8 cellular contexts compared by ENCODE assay signal in the genomic region with DNA sequence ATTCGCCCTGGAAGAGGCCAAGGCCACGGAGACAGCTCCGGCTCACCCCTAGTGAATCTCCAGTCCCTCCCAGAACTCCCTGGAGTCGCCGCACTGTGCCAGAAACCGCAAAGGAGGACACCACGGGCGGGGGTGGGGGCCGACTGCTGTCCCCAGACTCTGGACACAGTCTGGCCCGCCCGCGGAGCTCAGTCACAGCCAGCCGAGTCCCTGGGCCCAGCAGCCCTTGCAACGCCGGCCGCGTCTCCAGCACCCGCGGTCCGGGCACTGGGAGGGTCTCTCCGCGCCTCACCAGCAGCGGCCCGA. TPM values are rescaled to one million over a fixed set of nuclear protein-coding genes. Genes with fewer than 3 reads are reported as not detected.
DNase-seq lines count a peak whose midpoint lies in the region; ATAC-seq, FAIRE-seq and TF ChIP-seq lines count a peak whose summit lies in the region.

No MANE protein-coding gene starts in this region.

- H3K79me2 ChIP-seq in Loucy (ENCODE audit: insufficient read depth, low read length) (peaks cover 13% of the 10 kb centered on the region), GM12878 (ENCODE audit: control insufficient read depth, insufficient read depth, low read length) (peaks cover 25% of the 10 kb centered on the region), keratinocyte (ENCODE audit: control insufficient read depth, insufficient read depth, low read length) (peaks cover 20% of the 10 kb centered on the region)

- no peak for TF ChIP-seq CTCF in AG04449 (IDR thresholded peaks at IDR 0.05; ENCODE audit: insufficient read depth, low read length, missing control alignments)
- no peak for TF ChIP-seq CTCF in Loucy (conservative IDR thresholded peaks at IDR 0.05; ENCODE audit: low read length)
- no peak for TF ChIP-seq CTCF in GM12878 (IDR thresholded peaks at IDR 0.05 in 2 of 3, conservative IDR thresholded peaks at IDR 0.05 in 1 of 3; ENCODE audit: control insufficient read depth in 2 of 3, extremely low read depth in 1 of 3, insufficient read depth in 1 of 3, low read depth in 3 of 3, low read length in 3 of 3)
- TF ChIP-seq CTCF in keratinocyte (optimal IDR thresholded peaks at IDR 0.05 in 1 of 3, IDR thresholded peaks at IDR 0.05 in 1 of 3, conservative IDR thresholded peaks at IDR 0.05 in 1 of 3; ENCODE audit: extremely low read depth in 1 of 3, insufficient read depth in 2 of 3, low read length in 3 of 3) = no peak

- intact Hi-C loops in GM12878 (cut with micrococcal nuclease; ENCODE audit: unreplicated experiment) = no loop called here

- ATAC-seq in GM19438 (IDR thresholded peaks at IDR 0.05; ENCODE audit: low read depth, unreplicated experiment) (peak; percentile 13), GM12878 (no peak; the same call in 2 of the 3 replicates)
- ATAC-seq in stimulated activated naive CD8-positive, alpha-beta T cell treated with anti-CD3 and anti-CD28 coated beads, Interleukin-15, amount 100 ng/mL, for 72 hours = no peak

- no TSS peak for BruUV-seq in GM12878 (replicated peaks; lab: Mats Ljungman, UMichigan)

- CTCF ChIA-PET in AG04449 (lab: Yijun Ruan, JAX) = interaction anchor here (0.9 to 2.0 kb wide), 6 partner anchors 7 to 165 kb away, joined by 3 to 5 read pairs (median 3); no protein-coding TSS in a partner anchor
- CTCF ChIA-PET in GM12878 (lab: Yijun Ruan, JAX) = interaction anchor here (1.1 to 1.9 kb wide), 5 partner anchors 13 to 528 kb away, joined by 3 to 5 read pairs (median 5); a partner anchor contains a TSS

- peaks cover 3% of the 10 kb centered on the region for H4K20me1 ChIP-seq in Loucy (ENCODE audit: insufficient read depth, low read length, poor library complexity, severe bottlenecking)
- H4K20me1 ChIP-seq in GM12878 (ENCODE audit: control insufficient read depth, insufficient read depth) = no peaks in the 10 kb centered on the region
- no peaks in the 10 kb centered on the region for H4K20me1 ChIP-seq in keratinocyte (ENCODE audit: control insufficient read depth, extremely low read depth, insufficient read depth, low read length)

- in situ Hi-C loops in GM12878 (cut with MboI) = no loop called here

- no peaks in the 10 kb centered on the region for H3K9me3 Mint-ChIP-seq in stimulated activated naive CD8-positive, alpha-beta T cell treated with anti-CD3 and anti-CD28 coated beads, Interleukin-15, amount 100 ng/mL, for 72 hours

- POLR2A ChIA-PET in AG04449 (lab: Yijun Ruan, JAX) = interaction anchor here (0.7 to 2.2 kb wide), 5 partner anchors 8 to 196 kb away, joined by 4 to 17 read pairs (median 5); a partner anchor contains a TSS
- POLR2A ChIA-PET in GM12878 (lab: Charles Lee) = interaction anchor here (0.5 to 3.0 kb wide), 8 partner anchors 8 to 797 kb away, joined by 3 to 20 read pairs (median 4); a partner anchor contains a TSS

- RAD21 ChIA-PET in GM12878 (lab: Charles Lee; ENCODE audit: unreplicated experiment) = interaction anchor here (1.0 to 2.2 kb wide), 2 partner anchors 36 to 41 kb away, joined by 3 to 8 read pairs; a partner anchor contains a TSS

- H3K4me1 Mint-ChIP-seq in stimulated activated naive CD8-positive, alpha-beta T cell treated with anti-CD3 and anti-CD28 coated beads, Interleukin-15, amount 100 ng/mL, for 72 hours = peaks cover 58% of the 10 kb centered on the region

- no peak for TF ChIP-seq EP300 in GM12878 (IDR thresholded peaks at IDR 0.05; ENCODE audit: borderline replicate concordance in 1 of 2, control insufficient read depth in 1 of 2, low read depth in 2 of 2, low read length in 2 of 2)

- H3K9me1 ChIP-seq in keratinocyte (ENCODE audit: control insufficient read depth, extremely low read depth, insufficient read depth, low read length) = peaks cover 3% of the 10 kb centered on the region

- peak overlapping the region; percentile 86 to 93 for H3K27ac Mint-ChIP-seq in stimulated activated naive CD8-positive, alpha-beta T cell treated with anti-CD3 and anti-CD28 coated beads, Interleukin-15, amount 100 ng/mL, for 72 hours

- H2AFZ ChIP-seq in Loucy (ENCODE audit: low read length) = no peak overlapping the region; the same call in 1 of the 2 replicates
- peak overlapping the region; percentile 73 for H2AFZ ChIP-seq in GM12878 (ENCODE audit: control insufficient read depth, low read depth, low read length)
- peak overlapping the region; percentile 9 for H2AFZ ChIP-seq in keratinocyte (ENCODE audit: control insufficient read depth, low read length)

- H3K4me1 ChIP-seq in Loucy (ENCODE audit: insufficient read depth, low read length, poor library complexity, severe bottlenecking) (peaks cover 15% of the 10 kb centered on the region), GM12878 (ENCODE audit: control insufficient read depth, insufficient read depth, low read length) (peaks cover 10% of the 10 kb centered on the region), keratinocyte (ENCODE audit: control insufficient read depth, extremely low read depth, insufficient read depth, low read length) (peaks cover 28% of the 10 kb centered on the region)

- peak overlapping the region; percentile 78 for H3K4me3 ChIP-seq in AG04449 (ENCODE audit: low read depth, low read length)
- peak overlapping the region; percentile 89 for H3K4me3 ChIP-seq in Loucy (ENCODE audit: low read length, poor library complexity, severe bottlenecking)
- peak overlapping the region; percentile 88 for H3K4me3 ChIP-seq in GM12878
- H3K4me3 ChIP-seq in keratinocyte (ENCODE audit: control insufficient read depth in 2 of 3, extremely low read depth in 1 of 3, insufficient read depth in 2 of 3, low read depth in 1 of 3, low read length in 3 of 3) = peak overlapping the region; percentile 69 to 93 (median 93)

- H3K36me3 ChIP-seq in Loucy (ENCODE audit: insufficient read depth, low read length) = no peaks in the 10 kb centered on the region
- H3K36me3 ChIP-seq in GM12878 (ENCODE audit: control insufficient read depth in 2 of 2, insufficient read depth in 2 of 2, low read length in 1 of 2) = no peaks in the 10 kb centered on the region
- peaks cover 2 to 6% of the 10 kb centered on the region in 2 experiments for H3K36me3 ChIP-seq in keratinocyte (ENCODE audit: control insufficient read depth in 2 of 2, extremely low read depth in 1 of 2, insufficient read depth in 2 of 2, low read length in 2 of 2)

- TF ChIP-seq POLR2A in GM12878 (IDR thresholded peaks at IDR 0.05; ENCODE audit: low read depth, low read length) = no peak

- no peaks in the 10 kb centered on the region for H3K9me2 ChIP-seq in Loucy (replicated peaks; ENCODE audit: low read depth, low read length)

- no peak for DNase-seq in AG04449 (ENCODE audit: low read depth, low spot score)
- no peak for DNase-seq in GM12878 (ENCODE audit: low read depth, low spot score)
- no peak for DNase-seq in keratinocyte (ENCODE audit: low read depth, low spot score)
- peak in 1 of 2 donors; percentile 25 for DNase-seq in stimulated activated naive CD8-positive, alpha-beta T cell treated with anti-CD3 and anti-CD28 coated beads, Interleukin-15, amount 100 ng/mL, for 72 hours
- DNase-seq in Kasumi-1 (lab: John Stamatoyannopoulos, UW) = no peak
- DNase-seq in foreskin melanocyte = no peak

- FAIRE-seq in GM12878 (lab: Jason Lieb, UNC) (no peak), keratinocyte (lab: Jason Lieb, UNC) (no peak)

- peak overlapping the region; percentile 33 for H3K27ac ChIP-seq in GM12878 (ENCODE audit: control insufficient read depth, insufficient read depth)
- peak overlapping the region; percentile 81 for H3K27ac ChIP-seq in keratinocyte (ENCODE audit: control insufficient read depth, insufficient read depth, low read length)

- H3K9me3 ChIP-seq in Loucy (ENCODE audit: insufficient read depth, low read depth, low read length) (no peaks in the 10 kb centered on the region), GM12878 (replicated peaks; ENCODE audit: control insufficient read depth, insufficient read depth, low read length) (no peaks in the 10 kb centered on the region), keratinocyte (ENCODE audit: control insufficient read depth, low read depth, low read length) (no peaks in the 10 kb centered on the region)

- SMC1A ChIA-PET in GM12878 (lab: Charles Lee; ENCODE audit: uncharacterized antibody, unreplicated experiment) = interaction anchor here (0.6 to 1.5 kb wide), 4 partner anchors 36 to 463 kb away, joined by 3 to 4 read pairs (median 4); a partner anchor contains a TSS

- 1% methylated on average over 24 of the region's 24 CpGs for WGBS in GM12878 (ENCODE audit: insufficient coverage, insufficient replicate concordance, low lambda C conversion rate, missing lambda C conversion rate)

- no peaks in the 10 kb centered on the region for H3K27me3 ChIP-seq in Loucy (ENCODE audit: insufficient read depth, low read length, poor library complexity, severe bottlenecking)
- no peaks in the 10 kb centered on the region for H3K27me3 ChIP-seq in GM12878 (replicated peaks in 1 of 2; ENCODE audit: control insufficient read depth in 2 of 2, insufficient read depth in 2 of 2, low read length in 1 of 2)
- no peaks in the 10 kb centered on the region for H3K27me3 ChIP-seq in keratinocyte (ENCODE audit: control insufficient read depth, extremely low read depth, insufficient read depth, low read length)

- peak overlapping the region; percentile 87 for H3K9ac ChIP-seq in Loucy (ENCODE audit: low read depth, low read length, poor library complexity, severe bottlenecking)
- H3K9ac ChIP-seq in GM12878 (ENCODE audit: control insufficient read depth, insufficient read depth, low read length) = peak overlapping the region; percentile 90
- H3K9ac ChIP-seq in keratinocyte (ENCODE audit: control insufficient read depth, extremely low read depth, insufficient read depth, low read length) = peak overlapping the region; percentile 87

- H3K4me3 Mint-ChIP-seq in stimulated activated naive CD8-positive, alpha-beta T cell treated with anti-CD3 and anti-CD28 coated beads, Interleukin-15, amount 100 ng/mL, for 72 hours = peak overlapping the region; percentile 66 to 92

- no peaks in the 10 kb centered on the region for H3F3A ChIP-seq in Loucy (ENCODE audit: low read depth)

- H3K4me2 ChIP-seq in Loucy (ENCODE audit: low read depth, low read length, poor library complexity, severe bottlenecking) = peak overlapping the region; percentile 97
- H3K4me2 ChIP-seq in GM12878 (ENCODE audit: control insufficient read depth, insufficient read depth) = peak overlapping the region; percentile 78
- peak overlapping the region; percentile 99 for H3K4me2 ChIP-seq in keratinocyte (ENCODE audit: control insufficient read depth, extremely low read depth, insufficient read depth, low read depth, low read length)

- no peaks in the 10 kb centered on the region for H3K27me3 Mint-ChIP-seq in stimulated activated naive CD8-positive, alpha-beta T cell treated with anti-CD3 and anti-CD28 coated beads, Interleukin-15, amount 100 ng/mL, for 72 hours

- TF ChIP-seq RAD21 in GM12878 (IDR thresholded peaks at IDR 0.05; ENCODE audit: insufficient read depth, low read depth, low read length) = no peak

- dilution Hi-C loops in keratinocyte (cut with MboI; ENCODE audit: extremely low pct_ligation_motif_present, low sequenced_read_pairs) = no loop called here

RNA-seq across cellular contexts. Expression of a gene that starts 0.5 kb away (rescaled TPM):
- total RNA-seq in GM12878 (2013; cell fraction: nucleolus; rRNA removed) = 8.3 and 10.1 TPM in 2 replicates
- total RNA-seq in GM12878 (2014; rRNA removed) (19.3 and 19.4 TPM in 2 replicates), GM12878 (2014; rRNA removed; fragmentation: Illumina TruSeq; extraction: Trizol) (6.2 and 6.4 TPM in 2 replicates), GM12878 (2021) (20.3 and 21.1 TPM in 2 replicates)
- polyA plus RNA-seq in GM12878 (2011; ENCODE audit: low read depth) = 5.8 TPM
- polyA plus RNA-seq in GM12878 (2011; rRNA removed) (2.0 and 3.1 TPM in 2 replicates), GM12878 (2014; fragmentation: Illumina TruSeq; extraction: Trizol) (3.1 and 6.1 TPM in 2 replicates), GM12878 (2014; fragmentation: Nextera tagmentation; extraction: Ambion mirVana) (1 to 10 TPM in 1 of 2 experiments, under 1 TPM in 1; 0.39 to 1.2 TPM), GM12878 (2014; rRNA removed) (14.6 and 16.3 TPM in 2 replicates), GM12878 (2016; fragmentation: Nextera tagmentation; extraction: Ambion mirVana) (1 to 10 TPM; 9.4 to 9.5 TPM), keratinocyte (5.6 to 8.7 TPM (median 7.5 TPM) in 3 replicates)
- polyA plus RNA-seq in GM12878 (2011; cell fraction: cytosol; rRNA removed) = 4.1 and 4.8 TPM in 2 replicates
- 22.3 and 23.6 TPM in 2 replicates for polyA plus RNA-seq in GM12878 (2011; cell fraction: nucleus; rRNA removed)
- 12.1 and 14.5 TPM in 2 replicates for polyA plus RNA-seq in GM12878 (2012)
- polyA minus RNA-seq in GM12878 (2011; rRNA and poly(A)+ RNA removed) = 3.0 and 7.0 TPM in 2 replicates
- 2.9 and 3.2 TPM in 2 replicates for polyA minus RNA-seq in GM12878 (2011; cell fraction: cytosol; rRNA and poly(A)+ RNA removed)
- 4.2 and 7.2 TPM in 2 replicates for polyA minus RNA-seq in GM12878 (2011; cell fraction: nucleus; rRNA and poly(A)+ RNA removed)
- 3.3 TPM for polyA plus RNA-seq in keratinocyte (2011; ENCODE audit: low read depth)
- 4.6 and 7.6 TPM in 2 replicates for polyA plus RNA-seq in keratinocyte (2011; cell fraction: cytosol; rRNA removed)
- polyA plus RNA-seq in keratinocyte (2011; cell fraction: nucleus; rRNA removed) = 15.7 and 18.5 TPM in 2 replicates
- polyA plus RNA-seq in keratinocyte (2012; ENCODE audit: low replicate concordance) = 11.8 and 14.5 TPM in 2 replicates
- 10.1 to 16.9 TPM (median 14.6 TPM) in 3 replicates for polyA minus RNA-seq in keratinocyte
- 17.5 TPM for polyA minus RNA-seq in keratinocyte (2011; cell fraction: cytosol; rRNA and poly(A)+ RNA removed)
- polyA minus RNA-seq in keratinocyte (2011; cell fraction: nucleus; rRNA and poly(A)+ RNA removed) = 12.4 and 14.8 TPM in 2 replicates

RNA-seq across cellular contexts. Expression of a gene that starts 5.9 kb away (rescaled TPM):
- total RNA-seq in GM12878 (2013; cell fraction: nucleolus; rRNA removed) = 13.9 and 14.5 TPM in 2 replicates
- 34.3 and 36.2 TPM in 2 replicates for total RNA-seq in GM12878 (2014; rRNA removed)
- total RNA-seq in GM12878 (2014; rRNA removed; fragmentation: Illumina TruSeq; extraction: Trizol) = 23.8 and 24.7 TPM in 2 replicates
- 29.5 and 31.0 TPM in 2 replicates for total RNA-seq in GM12878 (2021)
- 14.8 TPM for polyA plus RNA-seq in GM12878 (2011; ENCODE audit: low read depth)
- 35.4 and 56.0 TPM in 2 replicates for polyA plus RNA-seq in GM12878 (2011; rRNA removed)
- polyA plus RNA-seq in GM12878 (2011; cell fraction: cytosol; rRNA removed) = 63.8 and 88.0 TPM in 2 replicates
- 46.7 and 59.2 TPM in 2 replicates for polyA plus RNA-seq in GM12878 (2011; cell fraction: nucleus; rRNA removed)
- 20.3 and 23.4 TPM in 2 replicates for polyA plus RNA-seq in GM12878 (2012)
- 59.0 and 68.0 TPM in 2 replicates for polyA plus RNA-seq in GM12878 (2014; fragmentation: Illumina TruSeq; extraction: Trizol)
- 1 to 10 TPM; 1.5 to 1.6 TPM for polyA plus RNA-seq in GM12878 (2014; fragmentation: Nextera tagmentation; extraction: Ambion mirVana)
- 29.4 and 29.7 TPM in 2 replicates for polyA plus RNA-seq in GM12878 (2014; rRNA removed)
- polyA plus RNA-seq in GM12878 (2016; fragmentation: Nextera tagmentation; extraction: Ambion mirVana) = 10 to 100 TPM; 42.6 to 43.4 TPM
- 67.4 and 71.5 TPM in 2 replicates for polyA minus RNA-seq in GM12878 (2011; rRNA and poly(A)+ RNA removed)
- polyA minus RNA-seq in GM12878 (2011; cell fraction: cytosol; rRNA and poly(A)+ RNA removed) = 17.0 and 22.4 TPM in 2 replicates
- polyA minus RNA-seq in GM12878 (2011; cell fraction: nucleus; rRNA and poly(A)+ RNA removed) = 7.9 and 11.9 TPM in 2 replicates
- 44.4 to 59.9 TPM (median 49.6 TPM) in 3 replicates for polyA plus RNA-seq in keratinocyte
- polyA plus RNA-seq in keratinocyte (2011; ENCODE audit: low read depth) = 25.3 TPM
- 67.1 and 68.5 TPM in 2 replicates for polyA plus RNA-seq in keratinocyte (2011; cell fraction: cytosol; rRNA removed)
- polyA plus RNA-seq in keratinocyte (2011; cell fraction: nucleus; rRNA removed) = 70.1 and 74.5 TPM in 2 replicates
- 23.0 and 42.6 TPM in 2 replicates for polyA plus RNA-seq in keratinocyte (2012; ENCODE audit: low replicate concordance)
- polyA minus RNA-seq in keratinocyte = 74.9 to 108 TPM (median 82.2 TPM) in 3 replicates
- polyA minus RNA-seq in keratinocyte (2011; cell fraction: cytosol; rRNA and poly(A)+ RNA removed) = 38.6 TPM
- 19.1 and 36.2 TPM in 2 replicates for polyA minus RNA-seq in keratinocyte (2011; cell fraction: nucleus; rRNA and poly(A)+ RNA removed)

RNA-seq across cellular contexts. Expression of a gene that starts 17.9 kb away (rescaled TPM):
- 0.86 and 1.1 TPM in 2 replicates for total RNA-seq in GM12878 (2013; cell fraction: nucleolus; rRNA removed)
- total RNA-seq in GM12878 (2014; rRNA removed) (0.16 and 0.62 TPM in 2 replicates), GM12878 (2014; rRNA removed; fragmentation: Illumina TruSeq; extraction: Trizol) (0.67 and 0.83 TPM in 2 replicates), GM12878 (2021) (0.74 and 1.2 TPM in 2 replicates)
- polyA plus RNA-seq in GM12878 (2011; ENCODE audit: low read depth) = 0.38 TPM
- polyA plus RNA-seq in GM12878 (2011; rRNA removed) (0.33 and 0.45 TPM in 2 replicates), GM12878 (2014; fragmentation: Illumina TruSeq; extraction: Trizol) (1.1 TPM in 1 of 2 replicates, not detected in the other), GM12878 (2014; fragmentation: Nextera tagmentation; extraction: Ambion mirVana) (under 1 TPM; 0.35 TPM), GM12878 (2014; rRNA removed) (0.27 and 0.77 TPM in 2 replicates), GM12878 (2016; fragmentation: Nextera tagmentation; extraction: Ambion mirVana) (under 1 TPM; 0.36 to 0.42 TPM), keratinocyte (0.08 to 0.10 TPM in 2 of 3 replicates, not detected in the other)
- polyA plus RNA-seq in GM12878 (2011; cell fraction: cytosol; rRNA removed) = 0.60 and 1.1 TPM in 2 replicates
- polyA plus RNA-seq in GM12878 (2011; cell fraction: nucleus; rRNA removed) = 3.7 and 5.3 TPM in 2 replicates
- polyA plus RNA-seq in GM12878 (2012) = 0.39 and 0.74 TPM in 2 replicates
- polyA minus RNA-seq in GM12878 (2011; rRNA and poly(A)+ RNA removed) = 0.26 TPM in 1 of 2 replicates, not detected in the other
- polyA minus RNA-seq in GM12878 (2011; cell fraction: cytosol; rRNA and poly(A)+ RNA removed) = not detected in 2 replicates
- 0.36 TPM in 1 of 2 replicates, not detected in the other for polyA minus RNA-seq in GM12878 (2011; cell fraction: nucleus; rRNA and poly(A)+ RNA removed)
- not detected for polyA plus RNA-seq in keratinocyte (2011; ENCODE audit: low read depth)
- not detected in 2 replicates for polyA plus RNA-seq in keratinocyte (2011; cell fraction: cytosol; rRNA removed)
- 0.22 and 0.23 TPM in 2 replicates for polyA plus RNA-seq in keratinocyte (2011; cell fraction: nucleus; rRNA removed)
- polyA plus RNA-seq in keratinocyte (2012; ENCODE audit: low replicate concordance) = not detected in 2 replicates
- 0.92 TPM in 1 of 3 replicates, not detected in the others for polyA minus RNA-seq in keratinocyte
- not detected for polyA minus RNA-seq in keratinocyte (2011; cell fraction: cytosol; rRNA and poly(A)+ RNA removed)
- polyA minus RNA-seq in keratinocyte (2011; cell fraction: nucleus; rRNA and poly(A)+ RNA removed) = not detected in 2 replicates

RNA-seq across cellular contexts. Expression of a gene that starts 35.3 kb away (rescaled TPM):
- total RNA-seq in GM12878 (2013; cell fraction: nucleolus; rRNA removed) = 16.2 and 19.1 TPM in 2 replicates
- total RNA-seq in GM12878 (2014; rRNA removed) (69.3 and 75.6 TPM in 2 replicates), GM12878 (2014; rRNA removed; fragmentation: Illumina TruSeq; extraction: Trizol) (100 and 102 TPM in 2 replicates), GM12878 (2021) (53.2 and 59.1 TPM in 2 replicates)
- 61.5 TPM for polyA plus RNA-seq in GM12878 (2011; ENCODE audit: low read depth)
- polyA plus RNA-seq in GM12878 (2011; rRNA removed) (67.7 and 87.3 TPM in 2 replicates), GM12878 (2014; fragmentation: Illumina TruSeq; extraction: Trizol) (97.2 and 113 TPM in 2 replicates), GM12878 (2014; fragmentation: Nextera tagmentation; extraction: Ambion mirVana) (100 to 1,000 TPM in 1 of 2 experiments, 10 to 100 TPM in 1; 90.7 to 105 TPM), GM12878 (2014; rRNA removed) (69.9 and 76.1 TPM in 2 replicates), GM12878 (2016; fragmentation: Nextera tagmentation; extraction: Ambion mirVana) (100 to 1,000 TPM; 136 to 148 TPM), keratinocyte (62.4 to 76.1 TPM (median 69.2 TPM) in 3 replicates)
- 85.5 and 86.7 TPM in 2 replicates for polyA plus RNA-seq in GM12878 (2011; cell fraction: cytosol; rRNA removed)
- 31.2 and 33.8 TPM in 2 replicates for polyA plus RNA-seq in GM12878 (2011; cell fraction: nucleus; rRNA removed)
- polyA plus RNA-seq in GM12878 (2012) = 61.2 and 61.5 TPM in 2 replicates
- polyA minus RNA-seq in GM12878 (2011; rRNA and poly(A)+ RNA removed) = 45.6 and 55.0 TPM in 2 replicates
- 10.8 and 13.3 TPM in 2 replicates for polyA minus RNA-seq in GM12878 (2011; cell fraction: cytosol; rRNA and poly(A)+ RNA removed)
- 12.9 and 16.3 TPM in 2 replicates for polyA minus RNA-seq in GM12878 (2011; cell fraction: nucleus; rRNA and poly(A)+ RNA removed)
- 59.6 TPM for polyA plus RNA-seq in keratinocyte (2011; ENCODE audit: low read depth)
- polyA plus RNA-seq in keratinocyte (2011; cell fraction: cytosol; rRNA removed) = 63.6 and 76.7 TPM in 2 replicates
- polyA plus RNA-seq in keratinocyte (2011; cell fraction: nucleus; rRNA removed) = 21.9 and 27.2 TPM in 2 replicates
- 66.1 and 86.3 TPM in 2 replicates for polyA plus RNA-seq in keratinocyte (2012; ENCODE audit: low replicate concordance)
- polyA minus RNA-seq in keratinocyte = 32.2 to 40.2 TPM (median 34.9 TPM) in 3 replicates
- polyA minus RNA-seq in keratinocyte (2011; cell fraction: cytosol; rRNA and poly(A)+ RNA removed) = 27.4 TPM
- 5.3 and 7.8 TPM in 2 replicates for polyA minus RNA-seq in keratinocyte (2011; cell fraction: nucleus; rRNA and poly(A)+ RNA removed)

RNA-seq across cellular contexts. Expression of a gene that starts 35.6 kb away (rescaled TPM):
- 11.9 and 12.8 TPM in 2 replicates for total RNA-seq in GM12878 (2013; cell fraction: nucleolus; rRNA removed)
- total RNA-seq in GM12878 (2014; rRNA removed) = 79.1 and 86.1 TPM in 2 replicates
- total RNA-seq in GM12878 (2014; rRNA removed; fragmentation: Illumina TruSeq; extraction: Trizol) = 39.6 and 41.8 TPM in 2 replicates
- total RNA-seq in GM12878 (2021) = 65.7 and 67.2 TPM in 2 replicates
- 28.5 TPM for polyA plus RNA-seq in GM12878 (2011; ENCODE audit: low read depth)
- polyA plus RNA-seq in GM12878 (2011; rRNA removed) = 33.1 and 53.1 TPM in 2 replicates
- 73.9 and 77.5 TPM in 2 replicates for polyA plus RNA-seq in GM12878 (2011; cell fraction: cytosol; rRNA removed)
- polyA plus RNA-seq in GM12878 (2011; cell fraction: nucleus; rRNA removed) = 62.1 and 75.4 TPM in 2 replicates
- polyA plus RNA-seq in GM12878 (2012) = 51.8 and 53.4 TPM in 2 replicates
- 49.1 and 56.7 TPM in 2 replicates for polyA plus RNA-seq in GM12878 (2014; fragmentation: Illumina TruSeq; extraction: Trizol)
- polyA plus RNA-seq in GM12878 (2014; fragmentation: Nextera tagmentation; extraction: Ambion mirVana) = 1 to 10 TPM; 2.4 to 8.9 TPM
- polyA plus RNA-seq in GM12878 (2014; rRNA removed) = 54.1 and 57.0 TPM in 2 replicates
- 100 to 1,000 TPM in 1 of 2 experiments, 10 to 100 TPM in 1; 99.7 to 102 TPM for polyA plus RNA-seq in GM12878 (2016; fragmentation: Nextera tagmentation; extraction: Ambion mirVana)
- polyA minus RNA-seq in GM12878 (2011; rRNA and poly(A)+ RNA removed) = 54.6 and 74.6 TPM in 2 replicates
- 16.8 and 20.7 TPM in 2 replicates for polyA minus RNA-seq in GM12878 (2011; cell fraction: cytosol; rRNA and poly(A)+ RNA removed)
- 12.6 and 15.2 TPM in 2 replicates for polyA minus RNA-seq in GM12878 (2011; cell fraction: nucleus; rRNA and poly(A)+ RNA removed)
- 22.4 to 30.3 TPM (median 24.8 TPM) in 3 replicates for polyA plus RNA-seq in keratinocyte
- polyA plus RNA-seq in keratinocyte (2011; ENCODE audit: low read depth) = 13.6 TPM
- 26.6 and 27.0 TPM in 2 replicates for polyA plus RNA-seq in keratinocyte (2011; cell fraction: cytosol; rRNA removed)
- polyA plus RNA-seq in keratinocyte (2011; cell fraction: nucleus; rRNA removed) = 28.5 and 30.7 TPM in 2 replicates
- polyA plus RNA-seq in keratinocyte (2012; ENCODE audit: low replicate concordance) = 29.4 and 29.6 TPM in 2 replicates
- 36.0 to 38.5 TPM (median 36.5 TPM) in 3 replicates for polyA minus RNA-seq in keratinocyte
- 33.4 TPM for polyA minus RNA-seq in keratinocyte (2011; cell fraction: cytosol; rRNA and poly(A)+ RNA removed)
- 7.4 and 7.8 TPM in 2 replicates for polyA minus RNA-seq in keratinocyte (2011; cell fraction: nucleus; rRNA and poly(A)+ RNA removed)
